In the genomic region with DNA sequence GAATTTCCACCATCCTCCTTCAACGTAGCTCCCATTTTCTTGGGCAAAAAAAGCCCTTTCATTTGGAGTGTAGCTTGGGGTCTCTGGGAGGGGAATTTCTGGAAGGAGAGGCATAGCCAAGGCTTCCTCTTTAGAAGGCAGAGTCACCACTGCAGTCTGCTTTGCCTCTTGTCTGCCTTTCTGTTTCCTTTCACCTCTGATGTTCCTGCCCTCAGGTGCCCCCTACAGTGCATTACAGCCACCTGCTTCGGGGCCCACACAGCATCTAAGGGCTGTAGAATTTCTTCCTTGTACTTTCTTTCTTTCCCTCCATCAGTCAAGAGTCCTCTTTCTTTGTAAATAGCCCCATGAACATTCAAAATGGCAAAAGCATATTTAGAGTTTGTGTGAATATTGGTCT, we compare ENCODE assay signal across 22 cellular contexts.
DNase-seq lines count a peak whose midpoint lies in the region; ATAC-seq, FAIRE-seq and TF ChIP-seq lines count a peak whose summit lies in the region.
"Had no signal": no experiment of that assay in that cellular context is flagged by ENCODE, and none has a peak within 500 bp of the region (broad histone marks: within the 10 kb centered on the region; RNA-seq: fewer than 3 reads in every experiment).

No MANE protein-coding gene starts in this region.

- H3K4me1 ChIP-seq in HepG2 (ENCODE audit: insufficient read depth, low read length), result peaks cover 30% of the 10 kb centered on the region
- no peaks in the 10 kb centered on the region for H3K4me1 ChIP-seq in right lobe of liver
- H3K4me1 ChIP-seq in OCI-LY7 (ENCODE audit: insufficient read depth, low read length, poor library complexity, severe bottlenecking), result peaks cover 44% of the 10 kb centered on the region

- H3K27ac Mint-ChIP-seq in stimulated activated naive B cell treated with anti-CD40 and anti-IgM and Interleukin-4, amounts not matched to agents 10 μg/mL and 1 μg/mL and 100 μg/mL, for 72 hours, result peak overlapping the region; percentile 47
- H3K27ac Mint-ChIP-seq: nephron had no signal

- no peak overlapping the region for H3K4me3 Mint-ChIP-seq in stimulated activated naive B cell treated with anti-CD40 and anti-IgM and Interleukin-4, amounts not matched to agents 10 μg/mL and 1 μg/mL and 100 μg/mL, for 72 hours
- H3K4me3 Mint-ChIP-seq: nephron had no signal

- H2AFZ ChIP-seq in HepG2 (ENCODE audit: low read length) (no peak overlapping the region), OCI-LY7 (ENCODE audit: low read length) (no peak overlapping the region)

- H3K36me3 Mint-ChIP-seq in stimulated activated naive B cell treated with anti-CD40 and anti-IgM and Interleukin-4, amounts not matched to agents 10 μg/mL and 1 μg/mL and 100 μg/mL, for 72 hours, result peaks cover 0 to 3% of the 10 kb centered on the region in 2 donors

- FAIRE-seq in HepG2 (lab: Jason Lieb, UNC), result no peak
- FAIRE-seq: RCC 7860 had no signal

- no peaks in the 10 kb centered on the region for H4K20me1 ChIP-seq in HepG2 (ENCODE audit: insufficient read depth, low read length)
- no peaks in the 10 kb centered on the region for H4K20me1 ChIP-seq in OCI-LY7 (ENCODE audit: insufficient read depth, low read length)

- H3K27me3 ChIP-seq in HepG2 (ENCODE audit: control insufficient read depth in 1 of 2, insufficient read depth in 2 of 2, low read length in 2 of 2) (no peaks in the 10 kb centered on the region; a peak in 1 of 5 replicates), right lobe of liver (no peaks in the 10 kb centered on the region)
- H3K27me3 ChIP-seq: vagina had no signal

- no peak overlapping the region for H3K9ac ChIP-seq in HepG2 (ENCODE audit: insufficient read depth, low read depth, low read length)
- H3K9ac ChIP-seq: SK-N-SH had no signal

- no peak for TF ChIP-seq RAD21 in HepG2 (CRISPR knock-in tag; IDR thresholded peaks at IDR 0.05)

- no TSS peak for BruUV-seq in HepG2 (replicated peaks; lab: Mats Ljungman, UMichigan)
- no TSS peak for BruUV-seq in OCI-LY7 (replicated peaks; lab: Mats Ljungman, UMichigan)

- in situ Hi-C loops in HepG2 (cut with HindIII; ENCODE audit: extremely low pct_ligation_motif_present, low pct_unique_long_range_greater_than_20kb), result no loop called here

- no peaks in the 10 kb centered on the region for H3K27me3 Mint-ChIP-seq in stimulated activated naive B cell treated with anti-CD40 and anti-IgM and Interleukin-4, amounts not matched to agents 10 μg/mL and 1 μg/mL and 100 μg/mL, for 72 hours

- H3K9me2 ChIP-seq in OCI-LY7 (ENCODE audit: insufficient read depth, low read length), result no peaks in the 10 kb centered on the region
- H3K9me2 ChIP-seq: SK-N-SH had no signal

- 13% methylated on average over 2 of the region's 2 CpGs for WGBS in HepG2 (ENCODE audit: low lambda C conversion rate)
- 61% methylated on average over 2 of the region's 2 CpGs for WGBS in right lobe of liver (ENCODE audit: insufficient coverage, low coverage, low lambda C conversion rate, missing lambda C conversion rate)

- H3K9me3 ChIP-seq in HepG2 (ENCODE audit: low read length) (no peaks in the 10 kb centered on the region), right lobe of liver (no peaks in the 10 kb centered on the region), OCI-LY7 (ENCODE audit: low read length) (no peaks in the 10 kb centered on the region)
- H3K9me3 ChIP-seq: SK-N-SH, vagina had no signal

- no peak for DNase-seq in HepG2 (ENCODE audit: low spot score)
- DNase-seq in right lobe of liver, result no peak
- peak; percentile 74 for DNase-seq in OCI-LY7 (ENCODE audit: low spot score)
- no peak for DNase-seq in stimulated activated naive B cell treated with anti-CD40 and anti-IgM and Interleukin-4, amounts not matched to agents 10 μg/mL and 1 μg/mL and 100 μg/mL, for 72 hours
- DNase-seq in 8988T, result no peak
- DNase-seq: AML-193; Calu3; dermis blood vessel endothelial cell; foreskin fibroblast; HCEC 1CT; KG1; mesenchymal stem cell; NCI-H1105 treated with DMSO at 0.1 percent for 48 hours; NCI-H2171; NCI-H748 treated with DMSO at 0.1 percent for 48 hours; SK-N-SH; stimulated activated CD4-positive, alpha-beta T cell treated with anti-CD3 and anti-CD28 coated beads, Interleukin-2, amount 100 ng/mL, for 48 hours had no signal

- H3K36me3 ChIP-seq in HepG2 (replicated peaks in 1 of 2; ENCODE audit: control insufficient read depth in 1 of 2, insufficient read depth in 2 of 2, low read length in 2 of 2), result no peaks in the 10 kb centered on the region
- no peaks in the 10 kb centered on the region for H3K36me3 ChIP-seq in right lobe of liver
- no peaks in the 10 kb centered on the region; the same call in 1 of the 2 replicates for H3K36me3 ChIP-seq in OCI-LY7 (ENCODE audit: insufficient read depth, low read length)
- H3K36me3 ChIP-seq: vagina had no signal

- intact Hi-C loops in HepG2 (cut with micrococcal nuclease; ENCODE audit: unreplicated experiment), result no loop called here
- intact Hi-C loops in right lobe of liver (cut with DNase I), result no loop called here
- intact Hi-C loops in OCI-LY7 (cut with micrococcal nuclease; ENCODE audit: unreplicated experiment), result no loop called here

- POLR2A ChIA-PET in HepG2 (lab: Yijun Ruan, JAX), result no interaction called here
- POLR2A ChIA-PET in OCI-LY7 (lab: Charles Lee), result interaction anchor here (0.9 to 1.6 kb wide), 3 partner anchors 9 to 26 kb away, joined by 3 to 9 read pairs (median 4); no protein-coding TSS in a partner anchor

- no peak for TF ChIP-seq POLR2A in HepG2 (IDR thresholded peaks at IDR 0.05; ENCODE audit: insufficient read depth in 1 of 2, low read depth in 2 of 2, low read length in 2 of 2)
- TF ChIP-seq POLR2A in right lobe of liver (IDR thresholded peaks at IDR 0.05), result no peak

- TF ChIP-seq EP300 in HepG2 (IDR thresholded peaks at IDR 0.05; ENCODE audit: low read depth in 2 of 2, low read length in 2 of 2), result no peak
- TF ChIP-seq EP300 in HepG2 (CRISPR knock-in tag; IDR thresholded peaks at IDR 0.05; ENCODE audit: borderline replicate concordance), result no peak

- CTCF ChIA-PET in HepG2 (lab: Yijun Ruan, JAX; ENCODE audit: low intra/inter-chr PET ratio, low total read pairs), result interaction anchor here (1.1 to 2.3 kb wide), 2 partner anchors 9 to 32 kb away, joined by 3 to 16 read pairs; no protein-coding TSS in a partner anchor
- CTCF ChIA-PET in OCI-LY7 (lab: Charles Lee; ENCODE audit: unreplicated experiment), result interaction anchor here (0.5 to 2.4 kb wide), 4 partner anchors 9 to 38 kb away, joined by 3 to 22 read pairs (median 7); no protein-coding TSS in a partner anchor

- peaks cover 20 to 25% of the 10 kb centered on the region in 2 donors for H3K4me1 Mint-ChIP-seq in stimulated activated naive B cell treated with anti-CD40 and anti-IgM and Interleukin-4, amounts not matched to agents 10 μg/mL and 1 μg/mL and 100 μg/mL, for 72 hours
- H3K4me1 Mint-ChIP-seq: nephron had no signal

- ATAC-seq in HepG2, result no peak
- no peak for ATAC-seq in right lobe of liver
- no peak for ATAC-seq in stimulated activated naive B cell treated with anti-CD40 and anti-IgM and Interleukin-4, amounts not matched to agents 10 μg/mL and 1 μg/mL and 100 μg/mL, for 72 hours (replicated peaks)
- no peak for ATAC-seq in HG02852 (IDR thresholded peaks at IDR 0.05; ENCODE audit: unreplicated experiment)

- H3K4me2 ChIP-seq in HepG2 (ENCODE audit: low read depth, low read length), result no peak overlapping the region
- H3K4me2 ChIP-seq in OCI-LY7 (ENCODE audit: low read length), result peak overlapping the region; percentile 13
- H3K4me2 ChIP-seq: SK-N-SH had no signal

- TF ChIP-seq CTCF in HepG2 (CRISPR knock-in tag; IDR thresholded peaks at IDR 0.05) (peak; percentile 42), right lobe of liver (IDR thresholded peaks at IDR 0.05) (no peak), GM12875 (IDR thresholded peaks at IDR 0.05; ENCODE audit: borderline replicate concordance, insufficient read depth, low read depth, low read length) (peak; percentile 38; the same call in 1 of the 2 replicates), OCI-LY7 (conservative IDR thresholded peaks at IDR 0.05; ENCODE audit: low read length) (peak; percentile 71)

- no peaks in the 10 kb centered on the region for H3K9me3 Mint-ChIP-seq in stimulated activated naive B cell treated with anti-CD40 and anti-IgM and Interleukin-4, amounts not matched to agents 10 μg/mL and 1 μg/mL and 100 μg/mL, for 72 hours

- no peak overlapping the region for H3K27ac ChIP-seq in HepG2 (ENCODE audit: extremely low read length, insufficient read depth, low read length)
- no peak overlapping the region for H3K27ac ChIP-seq in right lobe of liver
- H3K27ac ChIP-seq in OCI-LY7 (ENCODE audit: low read depth, low read length, poor library complexity, severe bottlenecking), result peak overlapping the region; percentile 8
- H3K27ac ChIP-seq: vagina had no signal

- H3K79me2 ChIP-seq in HepG2 (ENCODE audit: insufficient read depth, low read length) (peaks cover 2% of the 10 kb centered on the region), OCI-LY7 (ENCODE audit: insufficient read depth, low read depth, low read length) (peaks cover 13% of the 10 kb centered on the region; the same call in 1 of the 2 replicates)

- no peak overlapping the region for H3K4me3 ChIP-seq in HepG2 (replicated peaks in 1 of 3; ENCODE audit: insufficient read depth in 1 of 3, low read depth in 2 of 3, low read length in 3 of 3)
- no peak overlapping the region for H3K4me3 ChIP-seq in right lobe of liver
- no peak overlapping the region for H3K4me3 ChIP-seq in GM12875 (ENCODE audit: low read depth, low read length)
- H3K4me3 ChIP-seq in OCI-LY7 (ENCODE audit: low read depth, low read length, poor library complexity, severe bottlenecking), result no peak overlapping the region
- H3K4me3 ChIP-seq: vagina had no signal

TF ChIP-seq in HepG2, 621 proteins besides CTCF, POLR2A, EP300 and RAD21 (continues in another document):
- TF ChIP-seq MXD4 (CRISPR knock-in tag; IDR thresholded peaks at IDR 0.05) (no peak), MXI1 (IDR thresholded peaks at IDR 0.05; ENCODE audit: borderline replicate concordance, low read depth, low read length) (no peak)
- TF ChIP-seq, protein P1, sequence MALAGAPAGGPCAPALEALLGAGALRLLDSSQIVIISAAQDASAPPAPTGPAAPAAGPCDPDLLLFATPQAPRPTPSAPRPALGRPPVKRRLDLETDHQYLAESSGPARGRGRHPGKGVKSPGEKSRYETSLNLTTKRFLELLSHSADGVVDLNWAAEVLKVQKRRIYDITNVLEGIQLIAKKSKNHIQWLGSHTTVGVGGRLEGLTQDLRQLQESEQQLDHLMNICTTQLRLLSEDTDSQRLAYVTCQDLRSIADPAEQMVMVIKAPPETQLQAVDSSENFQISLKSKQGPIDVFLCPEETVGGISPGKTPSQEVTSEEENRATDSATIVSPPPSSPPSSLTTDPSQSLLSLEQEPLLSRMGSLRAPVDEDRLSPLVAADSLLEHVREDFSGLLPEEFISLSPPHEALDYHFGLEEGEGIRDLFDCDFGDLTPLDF (CRISPR knock-in tag; IDR thresholded peaks at IDR 0.05), result no peak

Comparison
In these comparisons a context has a peak if more than half of its experiments do, and no peak if none do; other contexts are left out.
1. CTCF ChIP-seq: peak in HepG2 (single experiment), GM12875 (single experiment) and OCI-LY7 (single experiment); none in right lobe of liver (0 of 4).